Comparison of ENCODE assay signal across 16 cellular contexts in genomic region chr16:89123001-89123830, GRCh38. TPM values are rescaled to one million over a fixed set of nuclear protein-coding genes. Genes with fewer than 3 reads are reported as not detected.
DNase-seq lines count a peak whose midpoint lies in the region; ATAC-seq, FAIRE-seq and TF ChIP-seq lines count a peak whose summit lies in the region.
"Had no signal": no experiment of that assay in that cellular context is flagged by ENCODE, and none has a peak within 500 bp of the region (broad histone marks: within the 10 kb centered on the region; RNA-seq: fewer than 3 reads in every experiment).

No MANE protein-coding gene starts in this region.

- peaks cover 29% of the 10 kb centered on the region for H3K36me3 Mint-ChIP-seq in activated T-helper 17 cell treated with anti-CD3 and anti-CD28 coated beads, Interleukin-2, amount 50 U/mL, for 72 hours (ENCODE audit: low read depth)

- H3K27me3 ChIP-seq in GM06990 (replicated peaks; ENCODE audit: control insufficient read depth, insufficient read depth, low read length), result no peaks in the 10 kb centered on the region
- no peaks in the 10 kb centered on the region for H3K27me3 ChIP-seq in small intestine (ENCODE audit: control insufficient read depth in 2 of 2, insufficient read depth in 2 of 2, low read length in 2 of 2)
- H3K27me3 ChIP-seq: cardiac muscle cell, Peyer's patch, testis had no signal

- DNase-seq in NCI-H1105 treated with DMSO at 0.1 percent for 48 hours (lab: John Stamatoyannopoulos, UW), result peak; percentile 43
- no peak for DNase-seq in NCI-H1105 (lab: John Stamatoyannopoulos, UW)
- peak; percentile 18 for DNase-seq in GM06990 (ENCODE audit: extremely low read depth, insufficient read length)
- DNase-seq in mucosa of descending colon, result peak in 2 of 3 donors; percentile 30 to 42
- no peak for DNase-seq in small intestine
- DNase-seq in central memory CD4-positive, alpha-beta T cell, result no peak
- DNase-seq: DND-41, HCEC 1CT, testis had no signal

- TF ChIP-seq CTCF in GM06990 (IDR thresholded peaks at IDR 0.05; ENCODE audit: insufficient read depth, low read length, poor library complexity, severe bottlenecking) (no peak), mucosa of descending colon (IDR thresholded peaks at IDR 0.05) (no peak)

- peaks cover 23% of the 10 kb centered on the region for H3K36me3 ChIP-seq in GM06990 (ENCODE audit: control insufficient read depth, insufficient read depth, low read length)
- no peaks in the 10 kb centered on the region for H3K36me3 ChIP-seq in mucosa of descending colon (ENCODE audit: low read depth)
- peaks cover 2 to 20% of the 10 kb centered on the region in 2 donors for H3K36me3 ChIP-seq in small intestine (ENCODE audit: control insufficient read depth in 2 of 2, insufficient read depth in 2 of 2, low read length in 2 of 2)

- H3K4me1 ChIP-seq in mucosa of descending colon (ENCODE audit: low read depth) (peaks cover 11% of the 10 kb centered on the region), small intestine (ENCODE audit: control insufficient read depth in 2 of 2, insufficient read depth in 1 of 2, low read depth in 1 of 2, low read length in 1 of 2) (no peaks in the 10 kb centered on the region)

- H3K4me3 Mint-ChIP-seq in activated T-helper 17 cell treated with anti-CD3 and anti-CD28 coated beads, Interleukin-2, amount 50 U/mL, for 72 hours, result no peak overlapping the region

- no peak overlapping the region for H3K4me3 ChIP-seq in GM06990 (replicated peaks; ENCODE audit: low read depth, low read length)
- H3K4me3 ChIP-seq in mucosa of descending colon, result no peak overlapping the region
- H3K4me3 ChIP-seq in small intestine (ENCODE audit: low read depth in 1 of 2, low read length in 2 of 2), result no peak overlapping the region
- H3K4me3 ChIP-seq: cardiac muscle cell, Peyer's patch, testis had no signal

- H3K9me3 ChIP-seq in mucosa of descending colon (no peaks in the 10 kb centered on the region), small intestine (ENCODE audit: control insufficient read depth, low read depth) (no peaks in the 10 kb centered on the region)
- H3K9me3 ChIP-seq: Peyer's patch, testis had no signal

- intact Hi-C loops in mucosa of descending colon (cut with DNase I, micrococcal nuclease), result no loop called here

- peak overlapping the region; percentile 41 for H3K27ac Mint-ChIP-seq in activated T-helper 17 cell treated with anti-CD3 and anti-CD28 coated beads, Interleukin-2, amount 50 U/mL, for 72 hours

- no peak for ATAC-seq in activated T-helper 17 cell treated with anti-CD3 and anti-CD28 coated beads, Interleukin-2, amount 50 U/mL, for 72 hours (replicated peaks)
- ATAC-seq in mucosa of descending colon, result no peak
- ATAC-seq in HG03196 (IDR thresholded peaks at IDR 0.05; ENCODE audit: unreplicated experiment), result no peak

- H3K27me3 Mint-ChIP-seq in activated T-helper 17 cell treated with anti-CD3 and anti-CD28 coated beads, Interleukin-2, amount 50 U/mL, for 72 hours, result no peaks in the 10 kb centered on the region

- FAIRE-seq in small intestine (lab: Jason Lieb, UNC), result no peak
- FAIRE-seq: TTC549 had no signal

- peak overlapping the region in 1 of 2 donors; percentile 5 for H3K27ac ChIP-seq in small intestine (ENCODE audit: low read depth in 1 of 2, low read length in 1 of 2)
- H3K27ac ChIP-seq: cardiac muscle cell, testis had no signal

- peaks cover 4% of the 10 kb centered on the region for H3K4me1 Mint-ChIP-seq in activated T-helper 17 cell treated with anti-CD3 and anti-CD28 coated beads, Interleukin-2, amount 50 U/mL, for 72 hours

- H3K9me3 Mint-ChIP-seq in activated T-helper 17 cell treated with anti-CD3 and anti-CD28 coated beads, Interleukin-2, amount 50 U/mL, for 72 hours, result no peaks in the 10 kb centered on the region

- 76 to 84% (median 83%) methylated on average over 24 to 25 of the region's 25 CpGs for WGBS in small intestine, 3 donors

RNA-seq across cellular contexts. Expression of gene ACSF3, which starts 29.6 kb away (rescaled TPM):
- total RNA-seq in activated T-helper 17 cell treated with anti-CD3 and anti-CD28 coated beads, Interleukin-2, amount 50 U/mL, for 72 hours, result 10 to 100 TPM; 35.4 to 47.9 TPM
- total RNA-seq in mucosa of descending colon, result 10 to 100 TPM; 44.7 to 77.8 (median 49.6) TPM
- 10 to 100 TPM; 49.2 to 93.7 (median 68.1) TPM for polyA plus RNA-seq in small intestine

RNA-seq across cellular contexts. Expression of gene CDH15, which starts 48.3 kb away (rescaled TPM):
- under 1 TPM; 0.15 to 0.37 TPM for total RNA-seq in activated T-helper 17 cell treated with anti-CD3 and anti-CD28 coated beads, Interleukin-2, amount 50 U/mL, for 72 hours
- not detected for total RNA-seq in mucosa of descending colon
- polyA plus RNA-seq in small intestine, result under 1 TPM in 1 of 3 donors, not detected in 2; 0.04 TPM
- total RNA-seq: A172, epithelial cell of proximal tubule, Peyer's patch had no signal

Comparison
In these comparisons a context has a peak if more than half of its experiments do, and no peak if none do; other contexts are left out.
1. DNase-seq: peak in NCI-H1105 treated with DMSO at 0.1 percent for 48 hours (single experiment), GM06990 (single experiment) and mucosa of descending colon (2 of 3); none in NCI-H1105 (single experiment), small intestine (single experiment) and central memory CD4-positive, alpha-beta T cell (single experiment).